ENCODE assay signal across 1 cellular context in genomic region chr18:23437357-23438045, GRCh38.
TF ChIP-seq lines count a peak whose summit lies in the region.

No MANE protein-coding gene starts in this region.

TF ChIP-seq in H1, 55 proteins besides CTCF, POLR2A, EP300 and RAD21:
- TF ChIP-seq KDM4A (IDR thresholded peaks at IDR 0.05; ENCODE audit: low read depth, low read length, severe bottlenecking) (peak; percentile 94), HDAC2 (IDR thresholded peaks at IDR 0.05; ENCODE audit: borderline replicate concordance in 1 of 2, low read depth in 2 of 2, low read length in 2 of 2) (no peak; a peak in 2 of 4 replicates), KDM1A (IDR thresholded peaks at IDR 0.05; ENCODE audit: borderline replicate concordance, low read length) (no peak), SRF (IDR thresholded peaks at IDR 0.05; ENCODE audit: low read depth, low read length) (no peak), PHF8 (conservative IDR thresholded peaks at IDR 0.05; ENCODE audit: low read depth, low read length) (no peak; the same call in none of the 2 replicates), NANOG (IDR thresholded peaks at IDR 0.05; ENCODE audit: insufficient read depth, low read depth, low read length, poor library complexity, severe bottlenecking) (no peak), USF2 (IDR thresholded peaks at IDR 0.05; ENCODE audit: low read length) (peak; percentile 83), CHD2 (IDR thresholded peaks at IDR 0.05; ENCODE audit: low read length) (no peak), E2F6 (IDR thresholded peaks at IDR 0.05) (peak; percentile 87), SP1 (IDR thresholded peaks at IDR 0.05; ENCODE audit: low read depth, low read length) (0 out of 2 replicates have a peak, but pooled peaks have one; percentile 48), FOSL1 (IDR thresholded peaks at IDR 0.05; ENCODE audit: insufficient read depth, low read depth, low read length) (no peak), SIRT6 (IDR thresholded peaks at IDR 0.05; ENCODE audit: low read length) (no peak), ASH2L (IDR thresholded peaks at IDR 0.05; ENCODE audit: low read length) (peak; percentile 80), TAF1 (IDR thresholded peaks at IDR 0.05; ENCODE audit: low read depth, low read length) (peak; percentile 59; the same call in 1 of the 2 replicates), MAX (IDR thresholded peaks at IDR 0.05) (peak; percentile 89), KDM5A (IDR thresholded peaks at IDR 0.05; ENCODE audit: low read length) (no peak), SAP30 (IDR thresholded peaks at IDR 0.05; ENCODE audit: insufficient read depth, insufficient replicate concordance, low read length) (peak; percentile 81), RXRA (IDR thresholded peaks at IDR 0.05; ENCODE audit: insufficient read depth, low read depth, low read length) (no peak), POLR2AphosphoS5 (IDR thresholded peaks at IDR 0.05; ENCODE audit: low read depth, low read length) (no peak), ATF3 (IDR thresholded peaks at IDR 0.05; ENCODE audit: insufficient read depth, low read depth, low read length) (peak; percentile 65; the same call in 1 of the 2 replicates), RBBP5 (IDR thresholded peaks at IDR 0.05; ENCODE audit: borderline replicate concordance, low read depth, low read length) (peak; percentile 60; the same call in 1 of the 2 replicates), YY1 (IDR thresholded peaks at IDR 0.05; ENCODE audit: low read depth, low read length) (peak; percentile 21; the same call in 1 of the 2 replicates), CTBP2 (IDR thresholded peaks at IDR 0.05; ENCODE audit: borderline replicate concordance, insufficient read depth, insufficient read length, low read length) (no peak), MAFK (IDR thresholded peaks at IDR 0.05; ENCODE audit: low read depth, low read length) (no peak), EGR1 (IDR thresholded peaks at IDR 0.05; ENCODE audit: borderline replicate concordance, low read depth, low read length) (peak; percentile 45; the same call in 1 of the 2 replicates), CEBPB (IDR thresholded peaks at IDR 0.05; ENCODE audit: low read depth, low read length) (no peak), SIN3A (conservative IDR thresholded peaks at IDR 0.05 in 1 of 2, IDR thresholded peaks at IDR 0.05 in 1 of 2; ENCODE audit: low read depth in 1 of 2, low read length in 2 of 2) (0 out of 4 replicates have a peak, but pooled peaks have one; percentile 51 to 56), RNF2 (IDR thresholded peaks at IDR 0.05; ENCODE audit: borderline replicate concordance, low read depth, low read length, missing control alignments, poor library complexity, severe bottlenecking) (no peak), BRCA1 (IDR thresholded peaks at IDR 0.05; ENCODE audit: low read depth, low read length) (no peak)
